Comparison of ENCODE assay signal across 8 cellular contexts in genomic region chr6:10778230-10778629, GRCh38.
"Had no signal": no experiment of that assay in that cellular context is flagged by ENCODE, and none has a peak within 500 bp of the region (broad histone marks: within the 10 kb centered on the region; RNA-seq: fewer than 3 reads in every experiment).

No MANE protein-coding gene starts in this region.

- DNase-seq: H9, HCEC 1CT, KG1 had no signal

- H3K4me1 Mint-ChIP-seq: GM23338, H9 had no signal

- H3K4me2 ChIP-seq: GM23338 had no signal

- H2AFZ ChIP-seq: GM23338 had no signal

- FAIRE-seq: H1, H54, HTR-8/SVneo had no signal

- H3K4me3 ChIP-seq: GM23338 had no signal

- H3K9me3 Mint-ChIP-seq: GM23338, H9, IgD-negative memory B cell had no signal

- H3K27me3 Mint-ChIP-seq: IgD-negative memory B cell had no signal

- ATAC-seq: GM23338 had no signal

- H3K4me3 Mint-ChIP-seq: GM23338, H9, IgD-negative memory B cell had no signal

- H3K27ac Mint-ChIP-seq: GM23338, H9, IgD-negative memory B cell had no signal
